9 cellular contexts compared by ENCODE assay signal in the genomic region with DNA sequence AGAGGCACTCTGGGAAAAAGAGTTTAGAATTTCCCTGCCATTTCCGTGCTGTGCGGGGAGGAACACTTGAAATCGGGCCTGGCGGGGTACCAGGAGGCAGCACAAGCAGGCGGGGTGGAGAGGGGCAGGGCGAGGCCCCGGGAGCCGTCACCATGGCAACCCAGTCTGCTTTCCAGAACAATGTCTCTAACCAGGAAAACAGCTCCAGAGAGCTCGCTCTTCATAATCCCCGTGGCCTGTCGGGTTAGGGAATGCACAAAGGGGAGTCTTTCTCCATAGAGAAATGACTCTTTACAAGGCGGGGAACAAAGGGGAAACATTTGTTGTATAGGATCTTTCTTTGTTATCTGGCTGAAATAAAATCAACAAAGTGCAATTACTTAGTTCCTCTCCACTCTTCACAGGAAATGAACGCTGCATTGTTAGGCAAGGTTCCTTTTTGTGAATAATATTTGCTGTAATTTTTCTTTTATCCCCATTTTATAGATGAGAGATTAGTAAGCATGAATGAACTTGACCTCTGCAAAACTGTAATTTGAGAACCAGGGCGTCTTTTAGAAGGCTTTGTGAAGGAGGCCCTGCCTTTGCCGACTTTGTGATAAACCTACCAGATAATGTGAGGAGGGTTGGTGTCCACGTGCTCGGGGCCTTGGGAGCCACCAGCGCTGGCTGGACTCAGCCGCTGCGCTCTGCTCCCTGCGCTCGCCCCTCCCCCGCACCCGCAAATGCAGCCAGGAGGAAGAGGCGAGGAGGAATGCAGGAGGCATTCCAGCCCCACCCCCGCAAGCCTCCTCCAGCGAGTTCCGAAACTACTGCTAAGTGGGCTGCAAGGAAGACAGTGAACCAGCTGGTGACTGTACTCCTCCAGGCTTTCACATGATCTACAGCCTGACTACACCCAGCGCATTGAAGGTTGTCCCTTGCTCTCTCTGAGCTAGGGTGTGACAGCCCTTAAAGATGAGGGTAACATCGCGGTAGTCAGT.
A peak's percentile ranks its signal among the peaks of the same experiment; 100 is the strongest.
DNase-seq lines count a peak whose midpoint lies in the region; ATAC-seq, FAIRE-seq and TF ChIP-seq lines count a peak whose summit lies in the region.
"Had no signal": no experiment of that assay in that cellular context is flagged by ENCODE, and none has a peak within 500 bp of the region (broad histone marks: within the 10 kb centered on the region; RNA-seq: fewer than 3 reads in every experiment).

No MANE protein-coding gene starts in this region.

- no peak overlapping the region for H3K9ac ChIP-seq in muscle layer of colon (ENCODE audit: low read length)

- CTCF ChIA-PET in activated CD4-positive, alpha-beta T cell treated with anti-CD3 and anti-CD28 coated beads for 36 hours (lab: Charles Lee), result interaction anchor here (1.6 kb wide), 1 partner anchor 22 kb away, joined by 4 read pairs; no protein-coding TSS in a partner anchor

- H3K9me3 ChIP-seq in SJCRH30 (replicated peaks) (peaks cover 16% of the 10 kb centered on the region), muscle layer of colon (ENCODE audit: low read length) (no peaks in the 10 kb centered on the region)

- H3K27me3 ChIP-seq in SJCRH30 (no peaks in the 10 kb centered on the region), muscle layer of colon (ENCODE audit: control insufficient read depth in 1 of 2, insufficient read depth in 2 of 2, low read length in 2 of 2) (no peaks in the 10 kb centered on the region)

- H3K27ac ChIP-seq in SJCRH30 (peak overlapping the region; percentile 99), muscle layer of colon (ENCODE audit: low read depth, low read length) (peak overlapping the region; percentile 70)

- H3K36me3 Mint-ChIP-seq in activated CD4-positive, alpha-beta T cell treated with anti-CD3 and anti-CD28 coated beads, Interleukin-2, amount 10 ng/mL, durations not matched to agents 24 days and 14 days (ENCODE audit: low read depth), result peaks cover 28% of the 10 kb centered on the region
- H3K36me3 Mint-ChIP-seq in activated CD4-positive, alpha-beta T cell treated with anti-CD3 and anti-CD28 coated beads for 36 hours (ENCODE audit: low read depth), result peaks cover 13% of the 10 kb centered on the region

- H3K9me3 Mint-ChIP-seq in activated CD4-positive, alpha-beta T cell treated with anti-CD3 and anti-CD28 coated beads, Interleukin-2, amount 10 ng/mL, durations not matched to agents 24 days and 14 days, result peaks cover 23% of the 10 kb centered on the region
- H3K9me3 Mint-ChIP-seq in activated CD4-positive, alpha-beta T cell treated with anti-CD3 and anti-CD28 coated beads for 36 hours (ENCODE audit: low read depth), result peaks cover 6% of the 10 kb centered on the region

- H3K4me3 ChIP-seq in SJCRH30 (peak overlapping the region; percentile 28), fibroblast of mammary gland (ENCODE audit: control insufficient read depth, low read depth, low read length) (no peak overlapping the region), muscle layer of colon (ENCODE audit: low read depth in 1 of 2, low read length in 2 of 2) (peak overlapping the region in 1 of 2 donors; percentile 40)

- H3K4me1 ChIP-seq in SJCRH30 (peaks cover 43% of the 10 kb centered on the region), muscle layer of colon (ENCODE audit: insufficient read depth, low read length) (peaks cover 51% of the 10 kb centered on the region)

- H3K27me3 Mint-ChIP-seq in activated CD4-positive, alpha-beta T cell treated with anti-CD3 and anti-CD28 coated beads, Interleukin-2, amount 10 ng/mL, durations not matched to agents 24 days and 14 days, result no peaks in the 10 kb centered on the region
- no peaks in the 10 kb centered on the region for H3K27me3 Mint-ChIP-seq in activated CD4-positive, alpha-beta T cell treated with anti-CD3 and anti-CD28 coated beads for 36 hours

- H3K27ac Mint-ChIP-seq in activated CD4-positive, alpha-beta T cell treated with anti-CD3 and anti-CD28 coated beads, Interleukin-2, amount 10 ng/mL, durations not matched to agents 24 days and 14 days, result no peak overlapping the region
- no peak overlapping the region for H3K27ac Mint-ChIP-seq in activated CD4-positive, alpha-beta T cell treated with anti-CD3 and anti-CD28 coated beads for 36 hours

- H3K36me3 ChIP-seq in SJCRH30 (no peaks in the 10 kb centered on the region), muscle layer of colon (ENCODE audit: insufficient read depth, low read length) (no peaks in the 10 kb centered on the region)

- no peak for TF ChIP-seq CTCF in fibroblast of mammary gland (conservative IDR thresholded peaks at IDR 0.05; ENCODE audit: control insufficient read depth, insufficient read depth, low read depth, low read length)

- H3K4me1 Mint-ChIP-seq in activated CD4-positive, alpha-beta T cell treated with anti-CD3 and anti-CD28 coated beads, Interleukin-2, amount 10 ng/mL, durations not matched to agents 24 days and 14 days, result peaks cover 46% of the 10 kb centered on the region
- peaks cover 40% of the 10 kb centered on the region for H3K4me1 Mint-ChIP-seq in activated CD4-positive, alpha-beta T cell treated with anti-CD3 and anti-CD28 coated beads for 36 hours

- peak; percentile 60 for DNase-seq in activated CD4-positive, alpha-beta T cell treated with anti-CD3 and anti-CD28 coated beads, Interleukin-2, amount 10 ng/mL, durations not matched to agents 24 days and 14 days
- no peak for DNase-seq in activated CD4-positive, alpha-beta T cell treated with anti-CD3 and anti-CD28 coated beads for 36 hours
- DNase-seq in SJCRH30 (peak; percentile 97 to 98), fibroblast of mammary gland (ENCODE audit: low read depth) (peak; percentile 93), urothelium cell line (ENCODE audit: low spot score) (peak; percentile 89)

- no peak overlapping the region for H3K4me3 Mint-ChIP-seq in activated CD4-positive, alpha-beta T cell treated with anti-CD3 and anti-CD28 coated beads, Interleukin-2, amount 10 ng/mL, durations not matched to agents 24 days and 14 days
- H3K4me3 Mint-ChIP-seq in activated CD4-positive, alpha-beta T cell treated with anti-CD3 and anti-CD28 coated beads for 36 hours, result no peak overlapping the region

- POLR2A ChIA-PET in activated CD4-positive, alpha-beta T cell treated with anti-CD3 and anti-CD28 coated beads for 36 hours (lab: Charles Lee), result interaction anchor here (0.6 kb wide), 1 partner anchor 1786 kb away, joined by 7 read pairs; no protein-coding TSS in a partner anchor

- intact Hi-C loops in activated CD4-positive, alpha-beta T cell treated with anti-CD3 and anti-CD28 coated beads, Interleukin-2, amount 10 ng/mL, durations not matched to agents 24 days and 14 days (cut with micrococcal nuclease), result loop anchor here (10.0 kb wide), 1 partner anchor 54 kb away; no protein-coding TSS in a partner anchor
- intact Hi-C loops in activated CD4-positive, alpha-beta T cell treated with anti-CD3 and anti-CD28 coated beads for 36 hours (cut with DNase I, micrococcal nuclease), result no loop called here

- no peak for ATAC-seq in activated CD4-positive, alpha-beta T cell treated with anti-CD3 and anti-CD28 coated beads for 36 hours
- no peak for ATAC-seq in GM19455 (IDR thresholded peaks at IDR 0.05; ENCODE audit: unreplicated experiment)
- ATAC-seq in GM18868 (IDR thresholded peaks at IDR 0.05; ENCODE audit: unreplicated experiment), result no peak

- peak; percentile 92 for FAIRE-seq in urothelium cell line (lab: Jason Lieb, UNC)
- FAIRE-seq: G401.6 had no signal
